8 cellular contexts compared by ENCODE assay signal in genomic region chr7:67163285-67163684, GRCh38.
DNase-seq lines count a peak whose midpoint lies in the region; ATAC-seq, FAIRE-seq and TF ChIP-seq lines count a peak whose summit lies in the region.
"Not testable (repeated sequence)": the region's sequence is repeated elsewhere in the genome, so short reads cannot be mapped to it uniquely, and the experiment has no call there.

No MANE protein-coding gene starts in this region.

- peak overlapping the region; percentile 14 for H3K27ac Mint-ChIP-seq in activated CD4-positive, alpha-beta memory T cell treated with anti-CD3 and anti-CD28 coated beads for 36 hours
- not testable (repeated sequence) for H3K27ac Mint-ChIP-seq in astrocyte (ENCODE audit: unreplicated experiment)

- not testable (repeated sequence) for H3K27me3 Mint-ChIP-seq in activated CD4-positive, alpha-beta memory T cell treated with anti-CD3 and anti-CD28 coated beads for 36 hours; astrocyte (ENCODE audit: low read depth, unreplicated experiment)

- peak overlapping the region; percentile 1 for H3K4me3 Mint-ChIP-seq in activated CD4-positive, alpha-beta memory T cell treated with anti-CD3 and anti-CD28 coated beads for 36 hours
- not testable (repeated sequence) for H3K4me3 Mint-ChIP-seq in astrocyte (ENCODE audit: unreplicated experiment)

- CTCF ChIA-PET in activated CD4-positive, alpha-beta memory T cell treated with anti-CD3 and anti-CD28 coated beads for 36 hours (lab: Charles Lee): not testable (repeated sequence)

- not testable (repeated sequence) for H3K4me1 ChIP-seq in astrocyte (ENCODE audit: insufficient read depth, low read length)

- H2AFZ ChIP-seq in astrocyte (ENCODE audit: low read depth, low read length): not testable (repeated sequence)

- H3K4me1 Mint-ChIP-seq in activated CD4-positive, alpha-beta memory T cell treated with anti-CD3 and anti-CD28 coated beads for 36 hours (ENCODE audit: low read depth): peaks cover 19% of the 10 kb centered on the region
- not testable (repeated sequence) for H3K4me1 Mint-ChIP-seq in astrocyte (ENCODE audit: low read depth, unreplicated experiment)

- not testable (repeated sequence) for H3K36me3 ChIP-seq in astrocyte (ENCODE audit: insufficient read depth, low read length)

- not testable (repeated sequence) for H3K36me3 Mint-ChIP-seq in activated CD4-positive, alpha-beta memory T cell treated with anti-CD3 and anti-CD28 coated beads for 36 hours; astrocyte (ENCODE audit: low read depth, unreplicated experiment)

- not testable (repeated sequence) for H3K9ac ChIP-seq in astrocyte (ENCODE audit: low read length)

- not testable (repeated sequence) for H3K9me3 Mint-ChIP-seq in activated CD4-positive, alpha-beta memory T cell treated with anti-CD3 and anti-CD28 coated beads for 36 hours; astrocyte (ENCODE audit: unreplicated experiment)

- FAIRE-seq in astrocyte (lab: Jason Lieb, UNC): peak; percentile 20

- not testable (repeated sequence) for H3K9me3 ChIP-seq in astrocyte (ENCODE audit: insufficient read depth, low read depth, low read length)

- TF ChIP-seq CTCF in astrocyte (IDR thresholded peaks at IDR 0.05; ENCODE audit: insufficient read depth, low read depth, low read length): not testable (repeated sequence)

- DNase-seq in GF-D8 (lab: John Stamatoyannopoulos, UW): peak; percentile 15
- DNase-seq in NK-92 treated with Interleukin-12 subunit alpha and Interleukin-12 subunit beta, amount 100 ng/mL, for 24 hours (lab: John Stamatoyannopoulos, UW): peak; percentile 28
- peak; percentile 47 for DNase-seq in activated CD4-positive, alpha-beta memory T cell treated with anti-CD3 and anti-CD28 coated beads for 36 hours
- not testable (repeated sequence) for DNase-seq in astrocyte (ENCODE audit: low read depth)
- peak; percentile 4 for DNase-seq in stimulated activated CD4-positive, alpha-beta T cell treated with anti-CD3 and anti-CD28 coated beads, Interleukin-4, amount 100 ng/mL, for 24 hours

- not testable (repeated sequence) for H3K4me2 ChIP-seq in astrocyte (ENCODE audit: low read length)

- H3K79me2 ChIP-seq in astrocyte (ENCODE audit: insufficient read depth, low read length): not testable (repeated sequence)

- intact Hi-C loops in activated CD4-positive, alpha-beta memory T cell treated with anti-CD3 and anti-CD28 coated beads for 36 hours (cut with micrococcal nuclease): not testable (repeated sequence)

- not testable (repeated sequence) for H4K20me1 ChIP-seq in astrocyte (ENCODE audit: insufficient read depth, low read length)

- H3K27ac ChIP-seq in astrocyte (ENCODE audit: low read depth, low read length): not testable (repeated sequence)

- ATAC-seq in GM18909 (IDR thresholded peaks at IDR 0.05; ENCODE audit: poor library complexity, unreplicated experiment): peak; percentile 97
- ATAC-seq in GM21786 (IDR thresholded peaks at IDR 0.05; ENCODE audit: unreplicated experiment): peak; percentile 90
- ATAC-seq in HG03196 (IDR thresholded peaks at IDR 0.05; ENCODE audit: unreplicated experiment): peak; percentile 81

- not testable (repeated sequence) for H3K4me3 ChIP-seq in astrocyte (ENCODE audit: insufficient read depth, low read depth, low read length)

- POLR2A ChIA-PET in activated CD4-positive, alpha-beta memory T cell treated with anti-CD3 and anti-CD28 coated beads for 36 hours (lab: Charles Lee): not testable (repeated sequence)

- H3K27me3 ChIP-seq in astrocyte (ENCODE audit: insufficient read depth, low read length): not testable (repeated sequence)
